ENCODE assay signal across 33 cellular contexts in genomic region chr19:4225902-4226301, GRCh38. TPM values are rescaled to one million over a fixed set of nuclear protein-coding genes. Genes with fewer than 3 reads are reported as not detected.
"Had no signal": no experiment of that assay in that cellular context is flagged by ENCODE, and none has a peak within 500 bp of the region (broad histone marks: within the 10 kb centered on the region; RNA-seq: fewer than 3 reads in every experiment).

No MANE protein-coding gene starts in this region.

- H3K4me3 Mint-ChIP-seq: mesothelial cell of epicardium, nephron, neural progenitor cell, type B pancreatic cell had no signal

- H3K27me3 Mint-ChIP-seq: stimulated activated memory B cell treated with anti-CD40 and anti-IgM and Interleukin-4, amounts not matched to agents 10 μg/mL and 1 μg/mL and 100 μg/mL, for 72 hours; stimulated activated naive CD8-positive, alpha-beta T cell treated with anti-CD3 and anti-CD28 coated beads, Interleukin-15, amount 100 ng/mL, for 72 hours had no signal

- H3K36me3 Mint-ChIP-seq: mesothelial cell of epicardium, naive B cell, neural progenitor cell, type B pancreatic cell had no signal

- H3K9ac ChIP-seq: neural progenitor cell had no signal

- DNase-seq: hippocampal formation; kidney; left colon; left lung; lower lobe of right lung; mammary epithelial cell; mesendoderm; naive B cell; occipital lobe; ovary; right lobe of liver; stimulated activated CD4-positive, alpha-beta T cell treated with anti-CD3 and anti-CD28 coated beads, Interleukin-1b, Interleukin-23, amount 100 ng/mL, for 48 hours; stimulated activated CD4-positive, alpha-beta T cell treated with anti-CD3 and anti-CD28 coated beads, Interleukin-2, amount 100 ng/mL, for 48 hours; stimulated activated CD4-positive, alpha-beta T cell treated with anti-CD3 and anti-CD28 coated beads, Interleukin-4, amount 100 ng/mL, for 4 hours; stimulated activated CD8-positive, alpha-beta memory T cell treated with anti-CD3 and anti-CD28 coated beads, Interleukin-4, amount 100 ng/mL, for 48 hours; stimulated activated naive CD4-positive, alpha-beta T cell treated with Interleukin-2 at 50 U/mL for 16 hours; stimulated activated naive CD8-positive, alpha-beta T cell treated with anti-CD3 and anti-CD28 coated beads, Interleukin-15, amount 100 ng/mL, for 72 hours; substantia nigra; uterus had no signal

- H3K9me3 ChIP-seq: left lung, lower lobe of right lung, neutrophil, ovary, right atrium auricular region, right lobe of liver, tibial nerve, uterus had no signal

- H2AFZ ChIP-seq: neural progenitor cell had no signal

- H3K36me3 ChIP-seq: left lung, lower lobe of right lung, neural progenitor cell, neutrophil, ovary, right atrium auricular region, right lobe of liver, tibial nerve, uterus had no signal

- H3K4me1 Mint-ChIP-seq: mesothelial cell of epicardium, naive B cell, nephron had no signal

- H3K27ac Mint-ChIP-seq: mesothelial cell of epicardium; nephron; neural progenitor cell; progenitor cell of endocrine pancreas; stimulated activated memory B cell treated with anti-CD40 and anti-IgM and Interleukin-4, amounts not matched to agents 10 μg/mL and 1 μg/mL and 100 μg/mL, for 72 hours; type B pancreatic cell had no signal

- H3K4me2 ChIP-seq: neural progenitor cell, smooth muscle cell had no signal

- H3K4me1 ChIP-seq: neural progenitor cell, right lobe of liver, uterus had no signal

- H3K9me3 Mint-ChIP-seq: mesothelial cell of epicardium; naive B cell; nephron; neural progenitor cell; stimulated activated naive CD8-positive, alpha-beta T cell treated with anti-CD3 and anti-CD28 coated beads, Interleukin-15, amount 100 ng/mL, for 72 hours; type B pancreatic cell had no signal

- FAIRE-seq: kidney had no signal

- ATAC-seq: left colon; left lung; lower lobe of right lung; right lobe of liver; stimulated activated memory B cell treated with anti-CD40 and anti-IgM and Interleukin-4, amounts not matched to agents 10 μg/mL and 1 μg/mL and 100 μg/mL, for 72 hours; stimulated activated naive CD8-positive, alpha-beta T cell treated with anti-CD3 and anti-CD28 coated beads, Interleukin-15, amount 100 ng/mL, for 72 hours had no signal

- H3K27ac ChIP-seq: left lung, lower lobe of right lung, neural progenitor cell, neutrophil, ovary, right atrium auricular region, right lobe of liver, tibial nerve, uterus had no signal

- H3K4me3 ChIP-seq: left lung, lower lobe of right lung, neural progenitor cell, ovary, right atrium auricular region, right lobe of liver, smooth muscle cell, tibial nerve, uterus had no signal

- H3K27me3 ChIP-seq: neural progenitor cell, ovary, right lobe of liver had no signal

RNA-seq across cellular contexts. Expression of gene EBI3, which starts 3.4 kb away (rescaled TPM):
- total RNA-seq: mammary epithelial cell, progenitor cell of endocrine pancreas, skeletal muscle tissue had no signal

RNA-seq across cellular contexts. Expression of gene ANKRD24, which starts 43.4 kb away (rescaled TPM):
- total RNA-seq: skeletal muscle tissue, smooth muscle cell had no signal

RNA-seq across cellular contexts. Expression of gene SHD, which starts 53.2 kb away (rescaled TPM):
- total RNA-seq: kidney, left lung, lower lobe of right lung, mammary epithelial cell, pulmonary artery endothelial cell, renal cortical epithelial cell, smooth muscle cell, tibial nerve, ureter had no signal
- polyA plus RNA-seq: mammary epithelial cell, smooth muscle cell had no signal
